In genomic region chr17:8137645-8138342, GRCh38 we compare ENCODE assay signal across 5 cellular contexts.
DNase-seq lines count a peak whose midpoint lies in the region; ATAC-seq lines count a peak whose summit lies in the region.

No MANE protein-coding gene starts in this region.

- H3K9me3 ChIP-seq in KOPT-K1 (ENCODE audit: insufficient read depth, low read length, poor library complexity, severe bottlenecking) (no peaks in the 10 kb centered on the region), subcutaneous abdominal adipose tissue (ENCODE audit: control insufficient read depth in 5 of 5, low read length in 5 of 5) (no peaks in the 10 kb centered on the region)

- H3K9ac ChIP-seq in subcutaneous abdominal adipose tissue (ENCODE audit: low read length in 5 of 5), result no peak overlapping the region

- no peaks in the 10 kb centered on the region for H3K27me3 ChIP-seq in subcutaneous abdominal adipose tissue (ENCODE audit: control insufficient read depth in 5 of 5, insufficient read depth in 4 of 5, low read length in 5 of 5)

- DNase-seq in epithelial cell of prostate (ENCODE audit: low read depth, low spot score), result no peak
- DNase-seq in NCI-H2107 treated with DMSO at 0.1 percent for 48 hours (lab: John Stamatoyannopoulos, UW; ENCODE audit: unreplicated experiment), result no peak

- H3K4me1 ChIP-seq in subcutaneous abdominal adipose tissue (ENCODE audit: control insufficient read depth in 5 of 5, insufficient read depth in 5 of 5, low read length in 5 of 5), result peaks cover 6 to 27% (median 24%) of the 10 kb centered on the region in 5 donors

- H3K27ac ChIP-seq in KOPT-K1 (ENCODE audit: low read depth, low read length, poor library complexity, severe bottlenecking), result peak overlapping the region; percentile 57
- peak overlapping the region; percentile 78 for H3K27ac ChIP-seq in epithelial cell of prostate
- H3K27ac ChIP-seq in subcutaneous abdominal adipose tissue (ENCODE audit: low read depth, low read length), result peak overlapping the region; percentile 80

- peak overlapping the region in 3 of 5 donors; percentile 0 to 40 (median 35) for H3K4me3 ChIP-seq in subcutaneous abdominal adipose tissue (ENCODE audit: low read depth in 1 of 5, low read length in 5 of 5)

- no peak for ATAC-seq in GM19351 (IDR thresholded peaks at IDR 0.05; ENCODE audit: unreplicated experiment)

- H3K36me3 ChIP-seq in KOPT-K1 (ENCODE audit: insufficient read depth, low read length), result peaks cover 29% of the 10 kb centered on the region
- peaks cover 3 to 37% (median 34%) of the 10 kb centered on the region in 5 donors for H3K36me3 ChIP-seq in subcutaneous abdominal adipose tissue (ENCODE audit: control insufficient read depth in 5 of 5, insufficient read depth in 5 of 5, low read length in 5 of 5)
